8 cellular contexts compared by ENCODE assay signal in genomic region chr22:42553475-42554361, GRCh38. TPM values are rescaled to one million over a fixed set of nuclear protein-coding genes. Genes with fewer than 3 reads are reported as not detected.
DNase-seq lines count a peak whose midpoint lies in the region; ATAC-seq and TF ChIP-seq lines count a peak whose summit lies in the region.

TSS of gene SERHL2 (plus strand) at chr22:42553956. CDS start at chr22:42554021, 65 bp downstream.

- intact Hi-C loops in CD8-positive, alpha-beta T cell (cut with DNase I, micrococcal nuclease): loop anchor here in 1 of 2 experiments (2.0 to 5.0 kb wide), 2 partner anchors 386 to 587 kb away; no protein-coding TSS in a partner anchor

- in situ Hi-C loops in T47D (cut with HindIII; ENCODE audit: low pct_unique_long_range_greater_than_20kb, low sequenced_read_pairs): no loop called here

- peaks cover 16% of the 10 kb centered on the region for H3K4me1 Mint-ChIP-seq in CD8-positive, alpha-beta T cell (ENCODE audit: low read depth)

- peak within 1 kb of the TSS; percentile 41; the same call in 1 of the 2 replicates for H3K9ac ChIP-seq in iPS-20b (ENCODE audit: low read depth, low read length)

- H3K4me3 ChIP-seq in CD8-positive, alpha-beta T cell (ENCODE audit: low read depth, low read length): peak within 1 kb of the TSS; percentile 81
- H3K4me3 ChIP-seq in WERI-Rb-1 (ENCODE audit: low read depth, low read length): peak within 1 kb of the TSS; percentile 54
- peak within 1 kb of the TSS; percentile 64 for H3K4me3 ChIP-seq in iPS-20b (ENCODE audit: low read length)
- peak within 1 kb of the TSS; percentile 30 to 46 (median 36) for H3K4me3 ChIP-seq in skin epidermis

- H3K9me3 Mint-ChIP-seq in CD8-positive, alpha-beta T cell: no peaks in the 10 kb centered on the region

- CTCF ChIA-PET in CD8-positive, alpha-beta T cell (lab: Charles Lee): interaction anchor here (0.6 kb wide), 1 partner anchor 124 kb away, joined by 3 read pairs; no protein-coding TSS in a partner anchor

- peaks cover 12% of the 10 kb centered on the region for H3K4me1 ChIP-seq in CD8-positive, alpha-beta T cell (ENCODE audit: insufficient read depth, low read length)
- H3K4me1 ChIP-seq in iPS-20b (ENCODE audit: insufficient read depth, low read length): no peaks in the 10 kb centered on the region

- no peaks in the 10 kb centered on the region for H3K36me3 Mint-ChIP-seq in CD8-positive, alpha-beta T cell

- peak; percentile 61 to 85 (median 79) for DNase-seq in CD8-positive, alpha-beta T cell
- peak; percentile 80 for DNase-seq in NCI-H1048 (lab: John Stamatoyannopoulos, UW)
- DNase-seq in WERI-Rb-1: peak; percentile 96
- DNase-seq in T47D (ENCODE audit: low read depth in 1 of 2, low spot score in 1 of 2): peak; percentile 59 to 71

- no peaks in the 10 kb centered on the region for H3K27me3 Mint-ChIP-seq in CD8-positive, alpha-beta T cell (ENCODE audit: low read depth)

- peak; percentile 95 for ATAC-seq in CD8-positive, alpha-beta T cell
- ATAC-seq in GM21723 (IDR thresholded peaks at IDR 0.05; ENCODE audit: unreplicated experiment): peak; percentile 70
- ATAC-seq in HG03460 (IDR thresholded peaks at IDR 0.05; ENCODE audit: unreplicated experiment): no peak

- no peaks in the 10 kb centered on the region for H3K9me3 ChIP-seq in CD8-positive, alpha-beta T cell (ENCODE audit: low read length)
- H3K9me3 ChIP-seq in WERI-Rb-1 (ENCODE audit: severe bottlenecking) (no peaks in the 10 kb centered on the region), iPS-20b (ENCODE audit: insufficient read depth, low read depth, low read length) (no peaks in the 10 kb centered on the region; the same call in 1 of the 2 replicates)

- H3K4me3 Mint-ChIP-seq in CD8-positive, alpha-beta T cell: peak within 1 kb of the TSS; percentile 81

- POLR2A ChIA-PET in CD8-positive, alpha-beta T cell (lab: Charles Lee): no interaction called here

- no peak for TF ChIP-seq CTCF in CD8-positive, alpha-beta T cell (IDR thresholded peaks at IDR 0.05)
- no peak for TF ChIP-seq CTCF in WERI-Rb-1 (IDR thresholded peaks at IDR 0.05; ENCODE audit: low read depth, low read length)

- no peaks in the 10 kb centered on the region for H3K36me3 ChIP-seq in CD8-positive, alpha-beta T cell (ENCODE audit: insufficient read depth, low read length)
- H3K36me3 ChIP-seq in WERI-Rb-1 (no peaks in the 10 kb centered on the region), iPS-20b (ENCODE audit: insufficient read depth, low read depth, low read length) (no peaks in the 10 kb centered on the region)

- no peak within 1 kb of the TSS for H3K27ac Mint-ChIP-seq in CD8-positive, alpha-beta T cell

- no peak within 1 kb of the TSS for H3K27ac ChIP-seq in CD8-positive, alpha-beta T cell (ENCODE audit: low read depth, low read length)
- H3K27ac ChIP-seq in WERI-Rb-1: peak within 1 kb of the TSS; percentile 70
- no peak within 1 kb of the TSS for H3K27ac ChIP-seq in iPS-20b (ENCODE audit: low read length)
- H3K27ac ChIP-seq in skin epidermis: peak within 1 kb of the TSS in 10 of 21 experiments; percentile 18 to 74 (median 53)

- no peaks in the 10 kb centered on the region for H3K27me3 ChIP-seq in CD8-positive, alpha-beta T cell (ENCODE audit: insufficient read depth, low read length)
- no peaks in the 10 kb centered on the region for H3K27me3 ChIP-seq in WERI-Rb-1 (ENCODE audit: insufficient read depth, low read depth, severe bottlenecking)
- peaks cover 33% of the 10 kb centered on the region for H3K27me3 ChIP-seq in iPS-20b (ENCODE audit: insufficient read depth, low read length)

RNA-seq across cellular contexts. Expression of gene SERHL2, which starts in this region (rescaled TPM):
- under 1 TPM in 1 of 2 experiments, not detected in 1; 0.42 TPM for total RNA-seq in CD8-positive, alpha-beta T cell

Comparison
In these comparisons a context has a peak if more than half of its experiments do, and no peak if none do; other contexts are left out.
1. Peak in DNase-seq, ATAC-seq and H3K4me3 ChIP-seq in CD8-positive, alpha-beta T cell; RNA of the gene not detected or under 1 TPM.